Comparison of ENCODE assay signal across 29 cellular contexts in genomic region chr20:34732523-34732922, GRCh38.
"Had no signal": no experiment of that assay in that cellular context is flagged by ENCODE, and none has a peak within 500 bp of the region (broad histone marks: within the 10 kb centered on the region; RNA-seq: fewer than 3 reads in every experiment).

No MANE protein-coding gene starts in this region.

- DNase-seq: activated CD4-positive, alpha-beta memory T cell treated with anti-CD3 and anti-CD28 coated beads for 36 hours; activated CD4-positive, alpha-beta T cell treated with anti-CD3 and anti-CD28 coated beads for 36 hours; activated CD4-positive, alpha-beta T cell treated with anti-CD3 and anti-CD28 coated beads, Interleukin-2, amount 10 ng/mL, durations not matched to agents 24 days and 14 days; activated CD4-positive, CD25-positive, alpha-beta regulatory T cell; activated CD4-positive, CD25-positive, alpha-beta regulatory T cell treated with anti-CD3 and anti-CD28 coated beads, Interleukin-2, amount 50 U/mL, for 72 hours; activated CD8-positive, alpha-beta memory T cell treated with anti-CD3 and anti-CD28 coated beads, Interleukin-2, amount 50 U/mL, for 48 hours; activated naive CD4-positive, alpha-beta T cell treated with anti-CD3 and anti-CD28 coated beads for 36 hours; activated naive CD8-positive, alpha-beta T cell treated with anti-CD3 and anti-CD28 coated beads, Interleukin-2, amount 10 ng/mL, durations not matched to agents 7 days and 5 days; activated T-cell treated with anti-CD3 and anti-CD28 coated beads for 4 hours; activated T-cell treated with anti-CD3 and anti-CD28 coated beads, Interleukin-2, amount 50 U/mL, for 24 hours; activated T-cell treated with anti-CD3 and anti-CD28 coated beads, Interleukin-2, amount 50 U/mL, for 72 hours; dorsolateral prefrontal cortex; effector CD4-positive, alpha-beta T cell; effector memory CD8-positive, alpha-beta T cell; erythroblast; esophagus squamous epithelium; foreskin melanocyte; glutamatergic neuron; heart right ventricle; T-helper 1 cell; T-helper 2 cell had no signal

- H3K9me3 Mint-ChIP-seq: activated CD4-positive, alpha-beta memory T cell treated with anti-CD3 and anti-CD28 coated beads for 36 hours; activated CD4-positive, alpha-beta T cell treated with anti-CD3 and anti-CD28 coated beads, Interleukin-2, amount 10 ng/mL, durations not matched to agents 24 days and 14 days; activated naive CD4-positive, alpha-beta T cell treated with anti-CD3 and anti-CD28 coated beads for 36 hours; activated naive CD4-positive, alpha-beta T cell treated with anti-CD3 and anti-CD28 coated beads, Interleukin-2, amount 50 U/mL, for 72 hours; activated naive CD8-positive, alpha-beta T cell treated with anti-CD3 and anti-CD28 coated beads, Interleukin-2, amount 10 ng/mL, durations not matched to agents 7 days and 5 days; activated T-cell treated with anti-CD3 and anti-CD28 coated beads, Interleukin-2, amount 50 U/mL, for 24 hours; activated T-cell treated with anti-CD3 and anti-CD28 coated beads, Interleukin-2, amount 50 U/mL, for 72 hours; brain; central memory CD8-positive, alpha-beta T cell; dendritic cell treated with granulocyte-macrophage colony-stimulating factor and Interleukin-4, amounts not matched to agents 40 ng/mL and 50 ng/mL, for 4 days; effector memory CD8-positive, alpha-beta T cell had no signal

- H3K27me3 Mint-ChIP-seq: activated CD4-positive, alpha-beta memory T cell treated with anti-CD3 and anti-CD28 coated beads for 36 hours; activated CD4-positive, alpha-beta T cell treated with anti-CD3 and anti-CD28 coated beads for 36 hours; activated CD4-positive, alpha-beta T cell treated with anti-CD3 and anti-CD28 coated beads, Interleukin-2, amount 10 ng/mL, durations not matched to agents 24 days and 14 days; activated naive CD8-positive, alpha-beta T cell treated with anti-CD3 and anti-CD28 coated beads, Interleukin-2, amount 10 ng/mL, durations not matched to agents 7 days and 5 days; activated T-cell treated with anti-CD3 and anti-CD28 coated beads, Interleukin-2, amount 50 U/mL, for 24 hours; brain; central memory CD8-positive, alpha-beta T cell; dendritic cell treated with granulocyte-macrophage colony-stimulating factor and Interleukin-4, amounts not matched to agents 40 ng/mL and 50 ng/mL, for 4 days; effector memory CD8-positive, alpha-beta T cell had no signal

- H3K4me3 ChIP-seq: ascending aorta, breast epithelium, cardiac muscle cell, coronary artery, dorsolateral prefrontal cortex, heart right ventricle had no signal

- H3K4me3 Mint-ChIP-seq: activated CD4-positive, alpha-beta memory T cell treated with anti-CD3 and anti-CD28 coated beads for 36 hours; activated CD4-positive, alpha-beta T cell treated with anti-CD3 and anti-CD28 coated beads for 36 hours; activated CD4-positive, alpha-beta T cell treated with anti-CD3 and anti-CD28 coated beads, Interleukin-2, amount 10 ng/mL, durations not matched to agents 24 days and 14 days; activated naive CD4-positive, alpha-beta T cell treated with anti-CD3 and anti-CD28 coated beads for 36 hours; activated naive CD8-positive, alpha-beta T cell treated with anti-CD3 and anti-CD28 coated beads, Interleukin-2, amount 10 ng/mL, durations not matched to agents 7 days and 5 days; activated T-cell treated with anti-CD3 and anti-CD28 coated beads, Interleukin-2, amount 50 U/mL, for 24 hours; activated T-cell treated with anti-CD3 and anti-CD28 coated beads, Interleukin-2, amount 50 U/mL, for 72 hours; brain; central memory CD8-positive, alpha-beta T cell; dendritic cell treated with granulocyte-macrophage colony-stimulating factor and Interleukin-4, amounts not matched to agents 40 ng/mL and 50 ng/mL, for 4 days; effector memory CD8-positive, alpha-beta T cell had no signal

- H3K36me3 ChIP-seq: breast epithelium had no signal

- ATAC-seq: activated CD4-positive, alpha-beta T cell treated with anti-CD3 and anti-CD28 coated beads for 36 hours; activated naive CD4-positive, alpha-beta T cell treated with anti-CD3 and anti-CD28 coated beads, Interleukin-2, amount 50 U/mL, for 72 hours; activated T-cell treated with anti-CD3 and anti-CD28 coated beads, Interleukin-2, amount 50 U/mL, for 72 hours; effector memory CD8-positive, alpha-beta T cell had no signal

- H3K4me1 ChIP-seq: ascending aorta, breast epithelium, esophagus squamous epithelium had no signal

- H3K27ac Mint-ChIP-seq: activated CD4-positive, alpha-beta memory T cell treated with anti-CD3 and anti-CD28 coated beads for 36 hours; activated CD4-positive, alpha-beta T cell treated with anti-CD3 and anti-CD28 coated beads, Interleukin-2, amount 10 ng/mL, durations not matched to agents 24 days and 14 days; activated naive CD4-positive, alpha-beta T cell treated with anti-CD3 and anti-CD28 coated beads for 36 hours; activated naive CD4-positive, alpha-beta T cell treated with anti-CD3 and anti-CD28 coated beads, Interleukin-2, amount 50 U/mL, for 72 hours; activated naive CD8-positive, alpha-beta T cell treated with anti-CD3 and anti-CD28 coated beads, Interleukin-2, amount 10 ng/mL, durations not matched to agents 7 days and 5 days; activated T-cell treated with anti-CD3 and anti-CD28 coated beads, Interleukin-2, amount 50 U/mL, for 24 hours; activated T-cell treated with anti-CD3 and anti-CD28 coated beads, Interleukin-2, amount 50 U/mL, for 72 hours; dendritic cell treated with granulocyte-macrophage colony-stimulating factor and Interleukin-4, amounts not matched to agents 40 ng/mL and 50 ng/mL, for 4 days had no signal

- H3K27ac ChIP-seq: ascending aorta, breast epithelium, cardiac muscle cell, dorsolateral prefrontal cortex, heart right ventricle had no signal

- H3K9me3 ChIP-seq: ascending aorta, breast epithelium, esophagus squamous epithelium, heart right ventricle had no signal

- H3K4me1 Mint-ChIP-seq: activated CD4-positive, alpha-beta T cell treated with anti-CD3 and anti-CD28 coated beads for 36 hours; brain; central memory CD8-positive, alpha-beta T cell had no signal

- H3K27me3 ChIP-seq: ascending aorta, breast epithelium, cardiac muscle cell, dorsolateral prefrontal cortex, esophagus squamous epithelium, heart right ventricle had no signal

- H3K36me3 Mint-ChIP-seq: activated naive CD4-positive, alpha-beta T cell treated with anti-CD3 and anti-CD28 coated beads, Interleukin-2, amount 50 U/mL, for 72 hours had no signal
